ENCODE assay signal across 8 cellular contexts in genomic region chr10:119725550-119726290, GRCh38. TPM values are rescaled to one million over a fixed set of nuclear protein-coding genes. Genes with fewer than 3 reads are reported as not detected.
A peak's percentile ranks its signal among the peaks of the same experiment; 100 is the strongest.
DNase-seq lines count a peak whose midpoint lies in the region; ATAC-seq and TF ChIP-seq lines count a peak whose summit lies in the region.

INPP5F (plus strand) TSS chr10:119726050; CDS start chr10:119726263, 213 bp downstream.

- peak; percentile 82 for DNase-seq in DMS 273 treated with DMSO at 0.1 percent for 48 hours (lab: John Stamatoyannopoulos, UW)
- DNase-seq in OCI-M1 (lab: John Stamatoyannopoulos, UW) = peak; percentile 99
- DNase-seq in activated T-cell treated with anti-CD3 and anti-CD28 coated beads for 48 hours (ENCODE audit: low read depth) = peak; percentile 99
- DNase-seq in epithelial cell of proximal tubule (ENCODE audit: low read depth) = peak; percentile 67
- peak; percentile 100 for DNase-seq in stimulated activated CD8-positive, alpha-beta memory T cell treated with anti-CD3 and anti-CD28 coated beads, Interleukin-4, amount 100 ng/mL, for 48 hours

- peak; percentile 86 for ATAC-seq in GM21529 (IDR thresholded peaks at IDR 0.05; ENCODE audit: unreplicated experiment)

- no peaks in the 10 kb centered on the region for H3K9me3 Mint-ChIP-seq in IgD-negative memory B cell

- peak within 1 kb of the TSS; percentile 21 to 99 (median 96) for H3K27ac Mint-ChIP-seq in IgD-negative memory B cell

- no peaks in the 10 kb centered on the region for H3K36me3 ChIP-seq in mucosa of rectum (ENCODE audit: control insufficient read depth in 2 of 2, insufficient read depth in 2 of 2, low read length in 2 of 2)

- H3K4me1 Mint-ChIP-seq in IgD-negative memory B cell = peaks cover 40 to 44% (median 42%) of the 10 kb centered on the region in 3 donors

- peaks cover 10% of the 10 kb centered on the region in 2 donors for H3K4me1 ChIP-seq in mucosa of rectum (ENCODE audit: control insufficient read depth in 2 of 2, insufficient read depth in 2 of 2, low read length in 2 of 2)

- H3K4me3 Mint-ChIP-seq in IgD-negative memory B cell = peak within 1 kb of the TSS; percentile 88 to 99 (median 94)

- H3K27me3 Mint-ChIP-seq in IgD-negative memory B cell = no peaks in the 10 kb centered on the region

- H3K27me3 ChIP-seq in mucosa of rectum (ENCODE audit: control insufficient read depth in 2 of 2, insufficient read depth in 2 of 2, low read length in 2 of 2) = no peaks in the 10 kb centered on the region

- H3K9ac ChIP-seq in mucosa of rectum (ENCODE audit: low read depth in 1 of 2, low read length in 2 of 2) = peak within 1 kb of the TSS; percentile 76 to 97

- H3K36me3 Mint-ChIP-seq in IgD-negative memory B cell = no peaks in the 10 kb centered on the region

- H3K4me3 ChIP-seq in epithelial cell of proximal tubule (ENCODE audit: low read depth, low read length) = peak within 1 kb of the TSS; percentile 78
- peak within 1 kb of the TSS; percentile 86 to 92 for H3K4me3 ChIP-seq in mucosa of rectum (ENCODE audit: low read length in 2 of 2)

- H3K27ac ChIP-seq in mucosa of rectum (ENCODE audit: low read depth in 2 of 2, low read length in 2 of 2) = peak within 1 kb of the TSS; percentile 92 to 93

- H3K9me3 ChIP-seq in mucosa of rectum (ENCODE audit: control insufficient read depth in 2 of 2, low read length in 2 of 2) = no peaks in the 10 kb centered on the region

- TF ChIP-seq CTCF in epithelial cell of proximal tubule (conservative IDR thresholded peaks at IDR 0.05; ENCODE audit: low read depth, low read length) = peak; percentile 7

RNA-seq across cellular contexts. Expression of gene INPP5F, which starts in this region (rescaled TPM):
- 12.0 TPM for polyA plus RNA-seq in IgD-negative memory B cell
- 12.4 and 17.7 TPM in 2 replicates for total RNA-seq in epithelial cell of proximal tubule

Comparison
In these comparisons a context has a peak if more than half of its experiments do, and no peak if none do; other contexts are left out.
1. Peak in every context shown above with its lines: DNase-seq, ATAC-seq, H3K4me3 ChIP-seq and H3K27ac ChIP-seq.